Comparison of ENCODE assay signal across 7 cellular contexts in genomic region chr13:39038569-39038898, GRCh38. TPM values are rescaled to one million over a fixed set of nuclear protein-coding genes. Genes with fewer than 3 reads are reported as not detected.
A peak's percentile ranks its signal among the peaks of the same experiment; 100 is the strongest.
DNase-seq lines count a peak whose midpoint lies in the region; ATAC-seq and TF ChIP-seq lines count a peak whose summit lies in the region.

No MANE protein-coding gene starts in this region.

- no peaks in the 10 kb centered on the region for H3K27me3 Mint-ChIP-seq in activated T-helper 1 cell treated with anti-CD3 and anti-CD28 coated beads, Interleukin-12 subunit alpha, Interleukin-12 subunit beta, Interleukin-2, Interleukin-4 antibody, amounts not matched to agents 30 ng/mL and 10 ng/mL and 1 ng/mL, durations not matched to agents 14 hours and 24 hours and 36 hours (ENCODE audit: insufficient read depth)

- no peaks in the 10 kb centered on the region for H3K27me3 ChIP-seq in gastroesophageal sphincter

- intact Hi-C loops in activated T-helper 1 cell treated with anti-CD3 and anti-CD28 coated beads, Interleukin-12 subunit alpha, Interleukin-12 subunit beta, Interleukin-2, Interleukin-4 antibody, amounts not matched to agents 30 ng/mL and 10 ng/mL and 1 ng/mL, durations not matched to agents 14 hours and 24 hours and 36 hours (cut with micrococcal nuclease), result loop anchor here (1.0 to 5.0 kb wide), 10 partner anchors 22 to 1981 kb away; partner anchors contain the start of genes COG6, LHFPL6, SUPT20H and UFM1

- no peak for TF ChIP-seq POLR2A in gastroesophageal sphincter (IDR thresholded peaks at IDR 0.05)

- H3K9me3 Mint-ChIP-seq in activated T-helper 1 cell treated with anti-CD3 and anti-CD28 coated beads, Interleukin-12 subunit alpha, Interleukin-12 subunit beta, Interleukin-2, Interleukin-4 antibody, amounts not matched to agents 30 ng/mL and 10 ng/mL and 1 ng/mL, durations not matched to agents 14 hours and 24 hours and 36 hours, result no peaks in the 10 kb centered on the region

- CTCF ChIA-PET in HEK293T (lab: Yijun Ruan, JAX), result no interaction called here

- H3K9me3 ChIP-seq in gastroesophageal sphincter, result no peaks in the 10 kb centered on the region

- DNase-seq in HEK293T (ENCODE audit: extremely low spot score), result no peak
- peak; percentile 53 for DNase-seq in NCI-H146 treated with DMSO at 0.1 percent for 48 hours (lab: John Stamatoyannopoulos, UW; ENCODE audit: unreplicated experiment)
- DNase-seq in activated T-helper 1 cell treated with anti-CD3 and anti-CD28 coated beads, Interleukin-12 subunit alpha, Interleukin-12 subunit beta, Interleukin-2, Interleukin-4 antibody, amounts not matched to agents 30 ng/mL and 10 ng/mL and 1 ng/mL, durations not matched to agents 14 hours and 24 hours and 36 hours (ENCODE audit: low spot score), result peak; percentile 68
- no peak for DNase-seq in retinal pigment epithelial cell (ENCODE audit: low read depth)
- DNase-seq in GOT3 (lab: John Stamatoyannopoulos, UW), result no peak

- ATAC-seq in GM18508 (IDR thresholded peaks at IDR 0.05; ENCODE audit: insufficient read depth, unreplicated experiment) (peak; percentile 13), gastroesophageal sphincter (peak; percentile 2)

- peaks cover 58% of the 10 kb centered on the region for H3K4me1 Mint-ChIP-seq in activated T-helper 1 cell treated with anti-CD3 and anti-CD28 coated beads, Interleukin-12 subunit alpha, Interleukin-12 subunit beta, Interleukin-2, Interleukin-4 antibody, amounts not matched to agents 30 ng/mL and 10 ng/mL and 1 ng/mL, durations not matched to agents 14 hours and 24 hours and 36 hours (ENCODE audit: low read depth)

- TF ChIP-seq CTCF in gastroesophageal sphincter (IDR thresholded peaks at IDR 0.05) (no peak), retinal pigment epithelial cell (conservative IDR thresholded peaks at IDR 0.05; ENCODE audit: low read depth, low read length) (no peak)

- H3K27ac ChIP-seq in gastroesophageal sphincter, result peak overlapping the region; percentile 50 to 90 (median 86)

- H3K4me3 ChIP-seq in gastroesophageal sphincter, result peak overlapping the region; percentile 82 to 91
- H3K4me3 ChIP-seq in retinal pigment epithelial cell (ENCODE audit: low read length), result peak overlapping the region; percentile 94

- peak overlapping the region; percentile 91 for H3K4me3 Mint-ChIP-seq in activated T-helper 1 cell treated with anti-CD3 and anti-CD28 coated beads, Interleukin-12 subunit alpha, Interleukin-12 subunit beta, Interleukin-2, Interleukin-4 antibody, amounts not matched to agents 30 ng/mL and 10 ng/mL and 1 ng/mL, durations not matched to agents 14 hours and 24 hours and 36 hours

- peak overlapping the region; percentile 94 for H3K27ac Mint-ChIP-seq in activated T-helper 1 cell treated with anti-CD3 and anti-CD28 coated beads, Interleukin-12 subunit alpha, Interleukin-12 subunit beta, Interleukin-2, Interleukin-4 antibody, amounts not matched to agents 30 ng/mL and 10 ng/mL and 1 ng/mL, durations not matched to agents 14 hours and 24 hours and 36 hours

- no peak for TF ChIP-seq EP300 in gastroesophageal sphincter (IDR thresholded peaks at IDR 0.05)

- H3K36me3 Mint-ChIP-seq in activated T-helper 1 cell treated with anti-CD3 and anti-CD28 coated beads, Interleukin-12 subunit alpha, Interleukin-12 subunit beta, Interleukin-2, Interleukin-4 antibody, amounts not matched to agents 30 ng/mL and 10 ng/mL and 1 ng/mL, durations not matched to agents 14 hours and 24 hours and 36 hours (ENCODE audit: low read depth), result peaks cover 15% of the 10 kb centered on the region

- POLR2A ChIA-PET in HEK293T (lab: Yijun Ruan, JAX), result interaction anchor here (1.8 kb wide), 1 partner anchor 9 kb away, joined by 4 read pairs; no protein-coding TSS in a partner anchor

- 0% methylated on average over 5 to 8 of the region's 13 CpGs for WGBS in gastroesophageal sphincter (ENCODE audit: low coverage in 1 of 2), 2 donors

- peaks cover 0 to 5% of the 10 kb centered on the region in 2 donors for H3K36me3 ChIP-seq in gastroesophageal sphincter

- H3K4me1 ChIP-seq in gastroesophageal sphincter, result peaks cover 7 to 64% (median 21%) of the 10 kb centered on the region in 3 donors

TF ChIP-seq in HEK293T, 16 proteins besides CTCF, POLR2A, EP300 and RAD21:
- peak; percentile 66; the same call in 1 of the 2 replicates for TF ChIP-seq L3MBTL2 (conservative IDR thresholded peaks at IDR 0.05)
- TF ChIP-seq ARNT (IDR thresholded peaks at IDR 0.05), result no peak

RNA-seq across cellular contexts. Expression of gene NHLRC3, which starts 0.3 kb away (rescaled TPM):
- 19.2 and 20.4 TPM in 2 replicates for total RNA-seq in activated T-helper 1 cell treated with anti-CD3 and anti-CD28 coated beads, Interleukin-12 subunit alpha, Interleukin-12 subunit beta, Interleukin-2, Interleukin-4 antibody, amounts not matched to agents 30 ng/mL and 10 ng/mL and 1 ng/mL, durations not matched to agents 14 hours and 24 hours and 36 hours
- total RNA-seq in gastroesophageal sphincter, result 10 to 100 TPM in 3 of 4 donors, 1 to 10 TPM in 1; 9.9 to 20.1 (median 14.5) TPM

RNA-seq across cellular contexts. Expression of gene PROSER1, which starts 0.6 kb away (rescaled TPM):
- total RNA-seq in activated T-helper 1 cell treated with anti-CD3 and anti-CD28 coated beads, Interleukin-12 subunit alpha, Interleukin-12 subunit beta, Interleukin-2, Interleukin-4 antibody, amounts not matched to agents 30 ng/mL and 10 ng/mL and 1 ng/mL, durations not matched to agents 14 hours and 24 hours and 36 hours, result 92.9 and 103 TPM in 2 replicates
- total RNA-seq in gastroesophageal sphincter, result 10 to 100 TPM in 3 of 4 donors, 1 to 10 TPM in 1; 8.0 to 18.8 (median 13.3) TPM

RNA-seq across cellular contexts. Expression of gene STOML3, which starts 47.9 kb away (rescaled TPM):
- total RNA-seq in activated T-helper 1 cell treated with anti-CD3 and anti-CD28 coated beads, Interleukin-12 subunit alpha, Interleukin-12 subunit beta, Interleukin-2, Interleukin-4 antibody, amounts not matched to agents 30 ng/mL and 10 ng/mL and 1 ng/mL, durations not matched to agents 14 hours and 24 hours and 36 hours, result not detected in 2 replicates
- not detected for total RNA-seq in gastroesophageal sphincter

Comparison
In these comparisons a context has a peak if more than half of its experiments do, and no peak if none do; other contexts are left out.
1. DNase-seq: peak in NCI-H146 treated with DMSO at 0.1 percent for 48 hours (single experiment) and activated T-helper 1 cell treated with anti-CD3 and anti-CD28 coated beads, Interleukin-12 subunit alpha, Interleukin-12 subunit beta, Interleukin-2, Interleukin-4 antibody, amounts not matched to agents 30 ng/mL and 10 ng/mL and 1 ng/mL, durations not matched to agents 14 hours and 24 hours and 36 hours (single experiment); none in HEK293T (single experiment), retinal pigment epithelial cell (single experiment) and GOT3 (single experiment).